11 cellular contexts compared by ENCODE assay signal in genomic region chr6:11714116-11714797, GRCh38.
DNase-seq lines count a peak whose midpoint lies in the region; ATAC-seq and TF ChIP-seq lines count a peak whose summit lies in the region.
"Had no signal": no experiment of that assay in that cellular context is flagged by ENCODE, and none has a peak within 500 bp of the region (broad histone marks: within the 10 kb centered on the region; RNA-seq: fewer than 3 reads in every experiment).

No MANE protein-coding gene starts in this region.

- H3K36me3 ChIP-seq in vagina (no peaks in the 10 kb centered on the region), OCI-LY7 (ENCODE audit: insufficient read depth, low read length) (no peaks in the 10 kb centered on the region), Caco-2 (ENCODE audit: control insufficient read depth, insufficient read depth, low read length) (no peaks in the 10 kb centered on the region)
- H3K36me3 ChIP-seq: breast epithelium, SJCRH30 had no signal

- H3K4me3 ChIP-seq in vagina (no peak overlapping the region), OCI-LY7 (ENCODE audit: low read depth, low read length, poor library complexity, severe bottlenecking) (no peak overlapping the region), Caco-2 (ENCODE audit: low read depth, low read length) (no peak overlapping the region)
- H3K4me3 ChIP-seq: breast epithelium, SJCRH30 had no signal

- BruUV-seq in OCI-LY7 (replicated peaks; lab: Mats Ljungman, UMichigan), result no TSS peak
- no TSS peak for BruUV-seq in Caco-2 (replicated peaks; lab: Mats Ljungman, UMichigan)

- no peaks in the 10 kb centered on the region for H3K9me2 ChIP-seq in OCI-LY7 (ENCODE audit: insufficient read depth, low read length)

- H3K4me3 Mint-ChIP-seq in activated CD8-positive, alpha-beta T cell treated with anti-CD3 and anti-CD28 coated beads for 36 hours, result peak overlapping the region; percentile 57
- no peak overlapping the region for H3K4me3 Mint-ChIP-seq in osteocyte (ENCODE audit: unreplicated experiment)
- no peak overlapping the region for H3K4me3 Mint-ChIP-seq in Caco-2 (ENCODE audit: unreplicated experiment)

- no peak overlapping the region for H3K4me2 ChIP-seq in OCI-LY7 (ENCODE audit: low read length)

- CTCF ChIA-PET in activated CD8-positive, alpha-beta T cell treated with anti-CD3 and anti-CD28 coated beads for 36 hours (lab: Charles Lee), result interaction anchor here (0.7 to 3.8 kb wide), 5 partner anchors 9 to 205 kb away, joined by 3 to 13 read pairs (median 4); no protein-coding TSS in a partner anchor
- CTCF ChIA-PET in OCI-LY7 (lab: Charles Lee; ENCODE audit: unreplicated experiment), result no interaction called here
- CTCF ChIA-PET in Caco-2 (lab: Charles Lee), result no interaction called here

- H3K9me3 ChIP-seq in vagina (no peaks in the 10 kb centered on the region), OCI-LY7 (ENCODE audit: low read length) (no peaks in the 10 kb centered on the region), Caco-2 (no peaks in the 10 kb centered on the region)
- H3K9me3 ChIP-seq: breast epithelium, SJCRH30 had no signal

- DNase-seq in activated CD8-positive, alpha-beta T cell treated with anti-CD3 and anti-CD28 coated beads for 36 hours, result peak; percentile 67
- DNase-seq in osteocyte (ENCODE audit: extremely low spot score, unreplicated experiment) (peak; percentile 25), NCI-H1417 treated with DMSO at 0.1 percent for 48 hours (lab: John Stamatoyannopoulos, UW) (no peak), vagina (ENCODE audit: extremely low spot score in 2 of 2) (no peak), OCI-LY7 (ENCODE audit: low spot score) (no peak), Caco-2 (no peak)
- DNase-seq: SJCRH30, substantia nigra had no signal

- H3K27ac Mint-ChIP-seq in activated CD8-positive, alpha-beta T cell treated with anti-CD3 and anti-CD28 coated beads for 36 hours, result peak overlapping the region; percentile 97
- no peak overlapping the region for H3K27ac Mint-ChIP-seq in osteocyte (ENCODE audit: unreplicated experiment)
- H3K27ac Mint-ChIP-seq in Caco-2 (ENCODE audit: unreplicated experiment), result no peak overlapping the region

- TF ChIP-seq CTCF in activated CD8-positive, alpha-beta T cell treated with anti-CD3 and anti-CD28 coated beads for 36 hours (IDR thresholded peaks at IDR 0.05), result no peak
- TF ChIP-seq CTCF in osteocyte (IDR thresholded peaks at IDR 0.05), result no peak
- TF ChIP-seq CTCF in vagina (IDR thresholded peaks at IDR 0.05), result no peak
- no peak for TF ChIP-seq CTCF in OCI-LY7 (conservative IDR thresholded peaks at IDR 0.05; ENCODE audit: low read length)
- no peak for TF ChIP-seq CTCF in Caco-2 (IDR thresholded peaks at IDR 0.05; ENCODE audit: insufficient read depth in 1 of 2, low read depth in 1 of 2, low read length in 1 of 2, severe bottlenecking in 1 of 2, unreplicated experiment in 1 of 2)

- ATAC-seq in GM18907 (IDR thresholded peaks at IDR 0.05; ENCODE audit: unreplicated experiment), result peak; percentile 58
- ATAC-seq in HG02798 (IDR thresholded peaks at IDR 0.05; ENCODE audit: poor library complexity, unreplicated experiment), result peak; percentile 57
- peak; percentile 47 for ATAC-seq in activated CD8-positive, alpha-beta T cell treated with anti-CD3 and anti-CD28 coated beads for 36 hours

- no peaks in the 10 kb centered on the region for H3K27me3 Mint-ChIP-seq in activated CD8-positive, alpha-beta T cell treated with anti-CD3 and anti-CD28 coated beads for 36 hours
- H3K27me3 Mint-ChIP-seq in osteocyte (ENCODE audit: unreplicated experiment), result no peaks in the 10 kb centered on the region
- no peaks in the 10 kb centered on the region for H3K27me3 Mint-ChIP-seq in Caco-2 (ENCODE audit: insufficient read depth, unreplicated experiment)

- no peak for TF ChIP-seq POLR2A in vagina (IDR thresholded peaks at IDR 0.05)

- intact Hi-C loops in activated CD8-positive, alpha-beta T cell treated with anti-CD3 and anti-CD28 coated beads for 36 hours (cut with micrococcal nuclease), result loop anchor here (5.0 kb wide), 2 partner anchors 298 to 338 kb away; partner anchors contain the start of gene HIVEP1
- intact Hi-C loops in vagina (cut with DNase I), result no loop called here
- intact Hi-C loops in OCI-LY7 (cut with micrococcal nuclease; ENCODE audit: unreplicated experiment), result no loop called here
- intact Hi-C loops in Caco-2 (cut with micrococcal nuclease; ENCODE audit: unreplicated experiment), result no loop called here

- no peak overlapping the region for H2AFZ ChIP-seq in OCI-LY7 (ENCODE audit: low read length)

- no peaks in the 10 kb centered on the region for H4K20me1 ChIP-seq in OCI-LY7 (ENCODE audit: insufficient read depth, low read length)

- peaks cover 60% of the 10 kb centered on the region for H3K36me3 Mint-ChIP-seq in activated CD8-positive, alpha-beta T cell treated with anti-CD3 and anti-CD28 coated beads for 36 hours (ENCODE audit: low read depth)
- H3K36me3 Mint-ChIP-seq in osteocyte (ENCODE audit: unreplicated experiment) (no peaks in the 10 kb centered on the region), Caco-2 (ENCODE audit: insufficient read depth, unreplicated experiment) (peaks cover 4% of the 10 kb centered on the region)

- H3K27ac ChIP-seq in vagina, result no peak overlapping the region
- H3K27ac ChIP-seq in OCI-LY7 (ENCODE audit: low read depth, low read length, poor library complexity, severe bottlenecking), result no peak overlapping the region
- H3K27ac ChIP-seq: breast epithelium, SJCRH30 had no signal

- peaks cover 19% of the 10 kb centered on the region for H3K4me1 ChIP-seq in vagina
- no peaks in the 10 kb centered on the region for H3K4me1 ChIP-seq in OCI-LY7 (ENCODE audit: insufficient read depth, low read length, poor library complexity, severe bottlenecking)
- H3K4me1 ChIP-seq in Caco-2, result no peaks in the 10 kb centered on the region
- H3K4me1 ChIP-seq: breast epithelium, SJCRH30 had no signal

- POLR2A ChIA-PET in activated CD8-positive, alpha-beta T cell treated with anti-CD3 and anti-CD28 coated beads for 36 hours (lab: Charles Lee), result interaction anchor here (0.6 to 7.1 kb wide), 7 partner anchors 9 to 431 kb away, joined by 3 to 122 read pairs (median 7); no protein-coding TSS in a partner anchor
- POLR2A ChIA-PET in OCI-LY7 (lab: Charles Lee) (interaction anchor here (0.6 kb wide), 1 partner anchor 26 kb away, joined by 4 read pairs; no protein-coding TSS in a partner anchor), Caco-2 (lab: Charles Lee) (no interaction called here)

- no peaks in the 10 kb centered on the region for H3K27me3 ChIP-seq in vagina
- H3K27me3 ChIP-seq in Caco-2 (replicated peaks; ENCODE audit: control insufficient read depth, insufficient read depth, low read length), result no peaks in the 10 kb centered on the region
- H3K27me3 ChIP-seq: breast epithelium, SJCRH30 had no signal

- peaks cover 75% of the 10 kb centered on the region for H3K4me1 Mint-ChIP-seq in activated CD8-positive, alpha-beta T cell treated with anti-CD3 and anti-CD28 coated beads for 36 hours (ENCODE audit: low read depth)
- H3K4me1 Mint-ChIP-seq in osteocyte (ENCODE audit: unreplicated experiment), result peaks cover 28% of the 10 kb centered on the region
- no peaks in the 10 kb centered on the region for H3K4me1 Mint-ChIP-seq in Caco-2 (ENCODE audit: low read depth, unreplicated experiment)

- peaks cover 1% of the 10 kb centered on the region for H3K9me3 Mint-ChIP-seq in activated CD8-positive, alpha-beta T cell treated with anti-CD3 and anti-CD28 coated beads for 36 hours
- H3K9me3 Mint-ChIP-seq in osteocyte (ENCODE audit: unreplicated experiment) (no peaks in the 10 kb centered on the region), Caco-2 (ENCODE audit: unreplicated experiment) (no peaks in the 10 kb centered on the region)

- no peaks in the 10 kb centered on the region for H3K79me2 ChIP-seq in OCI-LY7 (ENCODE audit: insufficient read depth, low read depth, low read length)

Comparison
In these comparisons a context has a peak if more than half of its experiments do, and no peak if none do; other contexts are left out.
1. DNase-seq: peak in activated CD8-positive, alpha-beta T cell treated with anti-CD3 and anti-CD28 coated beads for 36 hours (single experiment) and osteocyte (single experiment); none in NCI-H1417 treated with DMSO at 0.1 percent for 48 hours (single experiment), vagina (0 of 2), OCI-LY7 (single experiment) and Caco-2 (0 of 2).
2. Peak in every context shown above with its lines, with median percentiles within 50 percentile points of each other: ATAC-seq.